Comparison of ENCODE assay signal across 14 cellular contexts in genomic region chr7:132825932-132826480, GRCh38.
A peak's percentile ranks its signal among the peaks of the same experiment; 100 is the strongest.
DNase-seq lines count a peak whose midpoint lies in the region.
"Had no signal": no experiment of that assay in that cellular context is flagged by ENCODE, and none has a peak within 500 bp of the region (broad histone marks: within the 10 kb centered on the region; RNA-seq: fewer than 3 reads in every experiment).

No MANE protein-coding gene starts in this region.

- intact Hi-C loops in head of caudate nucleus (cut with DNase I): no loop called here

- DNase-seq in NCI-H1417 (lab: John Stamatoyannopoulos, UW) (peak in 2 of 3 experiments; percentile 24 to 58), NCI-H1417 treated with DMSO at 0.1 percent for 48 hours (lab: John Stamatoyannopoulos, UW) (no peak), astrocyte of the hippocampus (ENCODE audit: low read depth, low spot score) (peak; percentile 27), head of caudate nucleus (peak in 22 of 42 donors; percentile 7 to 56 (median 30)), NCI-H187 (lab: John Stamatoyannopoulos, UW) (no peak), NCI-H2081 treated with DMSO at 0.1 percent for 48 hours (lab: John Stamatoyannopoulos, UW) (no peak)
- DNase-seq in stimulated activated CD4-positive, alpha-beta T cell treated with anti-CD3 and anti-CD28 coated beads, Interleukin-2, amount 100 ng/mL, for 24 hours: no peak
- DNase-seq: DMS 273 treated with DMSO at 0.1 percent for 48 hours, NCI-H2081, NCI-H446 treated with DMSO at 0.1 percent for 48 hours, NCI-H774, Peyer's patch, SIG-M5 had no signal

- H3K27ac ChIP-seq in temporal lobe (ENCODE audit: low read depth, low read length): peak overlapping the region; percentile 70
- H3K27ac ChIP-seq: Peyer's patch had no signal

Comparison
In these comparisons a context has a peak if more than half of its experiments do, and no peak if none do; other contexts are left out.
1. DNase-seq: peak in NCI-H1417 (2 of 3), astrocyte of the hippocampus (single experiment) and head of caudate nucleus (22 of 42); none in NCI-H1417 treated with DMSO at 0.1 percent for 48 hours (single experiment), NCI-H187 (0 of 2), NCI-H2081 treated with DMSO at 0.1 percent for 48 hours (single experiment) and stimulated activated CD4-positive, alpha-beta T cell treated with anti-CD3 and anti-CD28 coated beads, Interleukin-2, amount 100 ng/mL, for 24 hours (0 of 2).